Comparison of ENCODE assay signal across 14 cellular contexts in the genomic region with DNA sequence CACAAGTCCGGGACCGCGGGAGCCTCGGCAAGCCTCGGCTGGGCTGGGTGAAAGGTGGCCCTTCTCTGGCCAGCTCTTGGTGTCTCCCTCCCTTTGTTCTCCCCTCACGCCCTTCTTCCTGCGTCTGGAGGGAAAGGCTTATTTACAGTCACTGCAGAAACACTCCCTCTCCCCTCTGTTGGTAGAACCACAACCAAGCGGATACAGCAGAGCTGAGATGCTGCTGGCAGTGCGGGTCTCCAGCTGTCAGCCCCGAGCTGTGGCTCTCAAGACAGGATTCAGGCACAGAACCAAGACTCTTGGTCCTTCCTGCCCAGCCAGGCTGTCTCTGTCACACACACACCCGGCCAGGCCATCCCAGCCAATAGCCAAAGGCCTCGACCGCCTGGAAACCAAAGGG.
DNase-seq lines count a peak whose midpoint lies in the region; ATAC-seq and TF ChIP-seq lines count a peak whose summit lies in the region.
"Had no signal": no experiment of that assay in that cellular context is flagged by ENCODE, and none has a peak within 500 bp of the region (broad histone marks: within the 10 kb centered on the region; RNA-seq: fewer than 3 reads in every experiment).

No MANE protein-coding gene starts in this region.

- peaks cover 10% of the 10 kb centered on the region for H3K27me3 Mint-ChIP-seq in neural progenitor cell (ENCODE audit: insufficient read depth, low read depth)

- no peaks in the 10 kb centered on the region for H3K36me3 ChIP-seq in H7 (replicated peaks; ENCODE audit: control insufficient read depth, insufficient read depth, low read length)
- no peaks in the 10 kb centered on the region for H3K36me3 ChIP-seq in neural progenitor cell

- in situ Hi-C loops in G401 (cut with HindIII; ENCODE audit: low sequenced_read_pairs) = no loop called here

- peaks cover 20% of the 10 kb centered on the region for H3K4me1 ChIP-seq in neural progenitor cell

- no peaks in the 10 kb centered on the region for H4K20me1 ChIP-seq in neural progenitor cell (ENCODE audit: low read depth)

- H3F3A ChIP-seq in neural progenitor cell (ENCODE audit: low read depth) = peaks cover 11% of the 10 kb centered on the region

- H2AFZ ChIP-seq in neural progenitor cell (replicated peaks) = peak overlapping the region; percentile 46

- TF ChIP-seq CTCF in neural progenitor cell (IDR thresholded peaks at IDR 0.05) = no peak

- H3K4me3 ChIP-seq in H7 (ENCODE audit: insufficient read depth, low read depth, low read length) (no peak overlapping the region), neural progenitor cell (no peak overlapping the region)

- no peak overlapping the region for H3K27ac ChIP-seq in neural progenitor cell

- ATAC-seq in HG03457 (IDR thresholded peaks at IDR 0.05; ENCODE audit: unreplicated experiment) = no peak
- ATAC-seq: HepG2 had no signal

- H3K36me3 Mint-ChIP-seq in neural progenitor cell = no peaks in the 10 kb centered on the region
- H3K36me3 Mint-ChIP-seq: CD4-positive, alpha-beta memory T cell had no signal

- DNase-seq in G401 (ENCODE audit: low spot score) (peak; percentile 65), H7 (peak; percentile 73), cerebellar cortex (ENCODE audit: low spot score) (peak; percentile 54), neural progenitor cell (ENCODE audit: low spot score) (peak; percentile 28), NCI-H1436 (lab: John Stamatoyannopoulos, UW) (no peak), NCI-H510A treated with DMSO at 0.1 percent for 48 hours (lab: John Stamatoyannopoulos, UW) (no peak)
- DNase-seq: C1 segment of cervical spinal cord; CD4-positive, alpha-beta memory T cell; DMS79 treated with DMSO at 0.1 percent for 48 hours; EL; GDM1 had no signal

- H3K27me3 ChIP-seq in H7 (ENCODE audit: control insufficient read depth, insufficient read depth, low read length) (no peaks in the 10 kb centered on the region; the same call in 1 of the 2 replicates), neural progenitor cell (no peaks in the 10 kb centered on the region)

- H3K9me3 ChIP-seq in neural progenitor cell (ENCODE audit: low read depth) = no peaks in the 10 kb centered on the region

- no peak overlapping the region for H3K9ac ChIP-seq in neural progenitor cell

- H3K9me3 Mint-ChIP-seq in neural progenitor cell = no peaks in the 10 kb centered on the region

- H3K79me2 ChIP-seq in neural progenitor cell (ENCODE audit: low read depth) = no peaks in the 10 kb centered on the region

- no peak overlapping the region for H3K4me3 Mint-ChIP-seq in neural progenitor cell
- H3K4me3 Mint-ChIP-seq: B cell; CD4-positive, alpha-beta memory T cell had no signal

- peaks cover 4% of the 10 kb centered on the region for H3K4me1 Mint-ChIP-seq in neural progenitor cell
- H3K4me1 Mint-ChIP-seq: B cell; CD4-positive, alpha-beta memory T cell had no signal

- no peak overlapping the region for H3K27ac Mint-ChIP-seq in neural progenitor cell
- H3K27ac Mint-ChIP-seq: B cell; CD4-positive, alpha-beta memory T cell had no signal

- no peak overlapping the region for H3K4me2 ChIP-seq in neural progenitor cell

Comparison
In these comparisons a context has a peak if more than half of its experiments do, and no peak if none do; other contexts are left out.
1. DNase-seq: peak in G401 (single experiment), H7 (single experiment), cerebellar cortex (single experiment) and neural progenitor cell (single experiment); none in NCI-H1436 (single experiment) and NCI-H510A treated with DMSO at 0.1 percent for 48 hours (single experiment).